ENCODE assay signal across 11 cellular contexts in genomic region chr4:105059337-105059736, GRCh38.
DNase-seq lines count a peak whose midpoint lies in the region; ATAC-seq and TF ChIP-seq lines count a peak whose summit lies in the region.
"Had no signal": no experiment of that assay in that cellular context is flagged by ENCODE, and none has a peak within 500 bp of the region (broad histone marks: within the 10 kb centered on the region; RNA-seq: fewer than 3 reads in every experiment).

No MANE protein-coding gene starts in this region.

- ATAC-seq in GM19324 (IDR thresholded peaks at IDR 0.05; ENCODE audit: low FRiP score, unreplicated experiment) (peak; percentile 25), HG03175 (IDR thresholded peaks at IDR 0.05; ENCODE audit: unreplicated experiment) (peak; percentile 26), left ventricle myocardium superior (no peak)
- ATAC-seq in activated naive CD8-positive, alpha-beta T cell treated with anti-CD3 and anti-CD28 coated beads, Interleukin-2, amount 50 U/mL, for 24 hours: peak; percentile 22
- ATAC-seq in CD4-positive, alpha-beta T cell (ENCODE audit: poor library complexity): no peak
- ATAC-seq: T-cell had no signal

- intact Hi-C loops in left ventricle myocardium superior (cut with micrococcal nuclease): no loop called here
- intact Hi-C loops in CD4-positive, alpha-beta T cell (cut with DNase I, micrococcal nuclease): no loop called here

- H3K27me3 ChIP-seq in CD4-positive, alpha-beta T cell (ENCODE audit: control insufficient read depth, insufficient read depth, low read length): no peaks in the 10 kb centered on the region

- no peak overlapping the region for H3K27ac ChIP-seq in caudate nucleus (ENCODE audit: low read depth, low read length)
- no peak overlapping the region for H3K27ac ChIP-seq in CD4-positive, alpha-beta T cell (ENCODE audit: low read depth, low read length)

- no peaks in the 10 kb centered on the region for H3K36me3 Mint-ChIP-seq in activated naive CD8-positive, alpha-beta T cell treated with anti-CD3 and anti-CD28 coated beads, Interleukin-2, amount 50 U/mL, for 24 hours (ENCODE audit: low read depth)
- no peaks in the 10 kb centered on the region for H3K36me3 Mint-ChIP-seq in CD4-positive, alpha-beta T cell (ENCODE audit: low read depth)
- H3K36me3 Mint-ChIP-seq: T-cell had no signal

- CTCF ChIA-PET in CD4-positive, alpha-beta T cell (lab: Charles Lee): no interaction called here

- peaks cover 61% of the 10 kb centered on the region for H3K4me1 Mint-ChIP-seq in activated naive CD8-positive, alpha-beta T cell treated with anti-CD3 and anti-CD28 coated beads, Interleukin-2, amount 50 U/mL, for 24 hours
- peaks cover 15% of the 10 kb centered on the region for H3K4me1 Mint-ChIP-seq in CD4-positive, alpha-beta T cell (ENCODE audit: low read depth)

- H3K27ac Mint-ChIP-seq in activated naive CD8-positive, alpha-beta T cell treated with anti-CD3 and anti-CD28 coated beads, Interleukin-2, amount 50 U/mL, for 24 hours: peak overlapping the region; percentile 76
- no peak overlapping the region for H3K27ac Mint-ChIP-seq in CD4-positive, alpha-beta T cell
- H3K27ac Mint-ChIP-seq: T-cell had no signal

- no peak overlapping the region for H3K4me3 ChIP-seq in GM12864 (ENCODE audit: low read depth, low read length)

- no peak for TF ChIP-seq CTCF in GM12864 (IDR thresholded peaks at IDR 0.05; ENCODE audit: low read depth, low read length, missing control alignments)
- no peak for TF ChIP-seq CTCF in CD4-positive, alpha-beta T cell (IDR thresholded peaks at IDR 0.05)

- no peak overlapping the region for H3K4me3 Mint-ChIP-seq in activated naive CD8-positive, alpha-beta T cell treated with anti-CD3 and anti-CD28 coated beads, Interleukin-2, amount 50 U/mL, for 24 hours
- no peak overlapping the region for H3K4me3 Mint-ChIP-seq in CD4-positive, alpha-beta T cell
- H3K4me3 Mint-ChIP-seq: T-cell had no signal

- H3K9me3 Mint-ChIP-seq in activated naive CD8-positive, alpha-beta T cell treated with anti-CD3 and anti-CD28 coated beads, Interleukin-2, amount 50 U/mL, for 24 hours: no peaks in the 10 kb centered on the region
- H3K9me3 Mint-ChIP-seq in CD4-positive, alpha-beta T cell: no peaks in the 10 kb centered on the region
- H3K9me3 Mint-ChIP-seq: T-cell had no signal

- no peaks in the 10 kb centered on the region for H3K27me3 Mint-ChIP-seq in activated naive CD8-positive, alpha-beta T cell treated with anti-CD3 and anti-CD28 coated beads, Interleukin-2, amount 50 U/mL, for 24 hours
- no peaks in the 10 kb centered on the region for H3K27me3 Mint-ChIP-seq in CD4-positive, alpha-beta T cell
- H3K27me3 Mint-ChIP-seq: T-cell had no signal

- POLR2A ChIA-PET in CD4-positive, alpha-beta T cell (lab: Charles Lee): no interaction called here

- H3K9me3 ChIP-seq in CD4-positive, alpha-beta T cell (ENCODE audit: control insufficient read depth, low read length): no peaks in the 10 kb centered on the region

- DNase-seq in GM12864 (ENCODE audit: low read depth) (peak; percentile 57), left ventricle myocardium superior (no peak), H4 (ENCODE audit: low spot score) (no peak), caudate nucleus (lab: John Stamatoyannopoulos, UW) (no peak)
- no peak for DNase-seq in activated naive CD8-positive, alpha-beta T cell treated with anti-CD3 and anti-CD28 coated beads, Interleukin-2, amount 50 U/mL, for 24 hours
- DNase-seq in CD4-positive, alpha-beta T cell: no peak
- DNase-seq: IMR-90, left cardiac atrium had no signal

Comparison
In these comparisons a context has a peak if more than half of its experiments do, and no peak if none do; other contexts are left out.
1. ATAC-seq: peak in GM19324 (single experiment), HG03175 (single experiment) and activated naive CD8-positive, alpha-beta T cell treated with anti-CD3 and anti-CD28 coated beads, Interleukin-2, amount 50 U/mL, for 24 hours (single experiment); none in left ventricle myocardium superior (single experiment) and CD4-positive, alpha-beta T cell (single experiment).